In genomic region chr3:116444099-116444700, GRCh38 we compare ENCODE assay signal across 17 cellular contexts. TPM values are rescaled to one million over a fixed set of nuclear protein-coding genes. Genes with fewer than 3 reads are reported as not detected.
DNase-seq lines count a peak whose midpoint lies in the region; ATAC-seq and TF ChIP-seq lines count a peak whose summit lies in the region.
"Had no signal": no experiment of that assay in that cellular context is flagged by ENCODE, and none has a peak within 500 bp of the region (broad histone marks: within the 10 kb centered on the region; RNA-seq: fewer than 3 reads in every experiment).

No MANE protein-coding gene starts in this region.

- WGBS in endodermal cell (ENCODE audit: insufficient coverage in 1 of 2, insufficient read length in 1 of 2), 2 experiments, result 25% methylated on average over 2 of the region's 2 CpGs; no CpG with 5 or more reads in 1 of the 2 experiments

- H3K27me3 ChIP-seq in right atrium auricular region (no peaks in the 10 kb centered on the region), endodermal cell (ENCODE audit: control insufficient read depth, insufficient read depth, low read length, poor library complexity, severe bottlenecking) (peaks cover 10% of the 10 kb centered on the region), mucosa of rectum (ENCODE audit: control insufficient read depth in 2 of 2, insufficient read depth in 2 of 2, low read length in 2 of 2) (no peaks in the 10 kb centered on the region), upper lobe of right lung (no peaks in the 10 kb centered on the region)
- H3K27me3 ChIP-seq: SJCRH30, uterus had no signal

- H3K27ac Mint-ChIP-seq in endodermal cell, result no peak overlapping the region
- H3K27ac Mint-ChIP-seq: activated naive CD8-positive, alpha-beta T cell; memory B cell had no signal

- no peak overlapping the region for H3K27ac ChIP-seq in right atrium auricular region
- no peak overlapping the region for H3K27ac ChIP-seq in endodermal cell (ENCODE audit: low read depth, low read length)
- no peak overlapping the region for H3K27ac ChIP-seq in mucosa of rectum (ENCODE audit: low read depth in 2 of 2, low read length in 2 of 2)
- H3K27ac ChIP-seq in upper lobe of right lung, result no peak overlapping the region
- H3K27ac ChIP-seq: epithelial cell of prostate, SJCRH30, uterus had no signal

- peak; percentile 20 for ATAC-seq in Right ventricle myocardium inferior
- no peak for ATAC-seq in upper lobe of right lung
- ATAC-seq in GM18502 (IDR thresholded peaks at IDR 0.05; ENCODE audit: poor library complexity, unreplicated experiment), result no peak
- no peak for ATAC-seq in omental fat pad (ENCODE audit: low FRiP score)

- intact Hi-C loops in Right ventricle myocardium inferior (cut with DNase I) (no loop called here), upper lobe of right lung (cut with DNase I) (no loop called here)

- H3K27me3 Mint-ChIP-seq in endodermal cell (ENCODE audit: insufficient read depth), result peaks cover 25% of the 10 kb centered on the region

- H3K9ac ChIP-seq in endodermal cell (ENCODE audit: extremely low read depth, low read length, poor library complexity, severe bottlenecking) (no peak overlapping the region), mucosa of rectum (ENCODE audit: low read depth in 1 of 2, low read length in 2 of 2) (peak overlapping the region in 1 of 2 donors; percentile 29)

- no peaks in the 10 kb centered on the region for H3K36me3 ChIP-seq in right atrium auricular region
- no peaks in the 10 kb centered on the region for H3K36me3 ChIP-seq in endodermal cell (ENCODE audit: control insufficient read depth, insufficient read depth, low read length)
- no peaks in the 10 kb centered on the region for H3K36me3 ChIP-seq in mucosa of rectum (ENCODE audit: control insufficient read depth in 2 of 2, insufficient read depth in 2 of 2, low read length in 2 of 2)
- H3K36me3 ChIP-seq in upper lobe of right lung, result no peaks in the 10 kb centered on the region
- H3K36me3 ChIP-seq: SJCRH30, uterus had no signal

- H3K4me1 ChIP-seq in right atrium auricular region (no peaks in the 10 kb centered on the region), endodermal cell (ENCODE audit: control insufficient read depth, insufficient read depth, low read length) (peaks cover 7% of the 10 kb centered on the region), mucosa of rectum (ENCODE audit: control insufficient read depth in 2 of 2, insufficient read depth in 2 of 2, low read length in 2 of 2) (no peaks in the 10 kb centered on the region), upper lobe of right lung (no peaks in the 10 kb centered on the region)
- H3K4me1 ChIP-seq: SJCRH30, uterus had no signal

- DNase-seq in Right ventricle myocardium inferior (ENCODE audit: missing footprints), result no peak
- DNase-seq in right atrium auricular region (ENCODE audit: low spot score), result no peak
- no peak for DNase-seq in endodermal cell
- no peak for DNase-seq in upper lobe of right lung
- no peak for DNase-seq in NCI-H1092 (lab: John Stamatoyannopoulos, UW)
- no peak for DNase-seq in omental fat pad (ENCODE audit: low spot score)
- DNase-seq: activated CD4-positive, alpha-beta T cell treated with anti-CD3 and anti-CD28 coated beads, Interleukin-2, amount 50 U/mL, for 1 hour; AML-193; NCI-H2081 treated with DMSO at 0.1 percent for 48 hours; stimulated activated CD4-positive, alpha-beta T cell treated with anti-CD3 and anti-CD28 coated beads, Interleukin-2, amount 100 ng/mL, for 24 hours; uterus had no signal

- peaks cover 36% of the 10 kb centered on the region for H3K4me1 Mint-ChIP-seq in endodermal cell
- H3K4me1 Mint-ChIP-seq: memory B cell had no signal

- peak overlapping the region in 1 of 2 donors; percentile 39 for H3K4me3 ChIP-seq in right atrium auricular region
- H3K4me3 ChIP-seq in endodermal cell (ENCODE audit: low read length), result peak overlapping the region; percentile 80
- H3K4me3 ChIP-seq in mucosa of rectum (ENCODE audit: low read length in 2 of 2), result peak overlapping the region; percentile 51 to 66
- H3K4me3 ChIP-seq in upper lobe of right lung, result peak overlapping the region; percentile 30
- H3K4me3 ChIP-seq: SJCRH30 had no signal

- no peaks in the 10 kb centered on the region for H3K36me3 Mint-ChIP-seq in endodermal cell (ENCODE audit: low read depth)
- H3K36me3 Mint-ChIP-seq: activated naive CD8-positive, alpha-beta T cell had no signal

- H3K9me3 ChIP-seq in right atrium auricular region (no peaks in the 10 kb centered on the region), endodermal cell (ENCODE audit: control insufficient read depth, low read length) (no peaks in the 10 kb centered on the region), mucosa of rectum (ENCODE audit: control insufficient read depth in 2 of 2, low read length in 2 of 2) (no peaks in the 10 kb centered on the region), upper lobe of right lung (no peaks in the 10 kb centered on the region)
- H3K9me3 ChIP-seq: SJCRH30, uterus had no signal

- no peak for TF ChIP-seq CTCF in right atrium auricular region (IDR thresholded peaks at IDR 0.05)
- no peak for TF ChIP-seq CTCF in endodermal cell (conservative IDR thresholded peaks at IDR 0.05)
- no peak for TF ChIP-seq CTCF in upper lobe of right lung (IDR thresholded peaks at IDR 0.05)
- TF ChIP-seq CTCF in omental fat pad (IDR thresholded peaks at IDR 0.05), result no peak

- no peaks in the 10 kb centered on the region for H3K9me3 Mint-ChIP-seq in endodermal cell
- H3K9me3 Mint-ChIP-seq: memory B cell had no signal

- peak overlapping the region; percentile 70 for H3K4me3 Mint-ChIP-seq in endodermal cell
- H3K4me3 Mint-ChIP-seq: activated naive CD8-positive, alpha-beta T cell; memory B cell had no signal

RNA-seq across cellular contexts. Expression of gene LSAMP, which starts 1.1 kb away (rescaled TPM):
- 5.0 TPM for total RNA-seq in Right ventricle myocardium inferior
- total RNA-seq in right atrium auricular region, result 1 to 10 TPM; 1.7 to 2.1 TPM
- 10 to 100 TPM in 1 of 2 donors, 1 to 10 TPM in 1; 4.4 to 10.2 TPM for total RNA-seq in endodermal cell
- polyA plus RNA-seq in endodermal cell (2013, experiment 1 of 2), result 28.7 TPM
- 26.9 TPM for polyA plus RNA-seq in endodermal cell (2013, experiment 2 of 2)
- total RNA-seq in upper lobe of right lung, result 24.6 TPM
- total RNA-seq in omental fat pad, result 10 to 100 TPM in 1 of 4 donors, 1 to 10 TPM in 3; 1.9 to 19.7 (median 2.8) TPM
